ENCODE assay signal across 1 cellular context in genomic region chr17:28756025-28756804, GRCh38.
TF ChIP-seq lines count a peak whose summit lies in the region.

No MANE protein-coding gene starts in this region.

TF ChIP-seq in HepG2, 621 proteins besides CTCF, POLR2A, EP300 and RAD21:
- TF ChIP-seq ZSCAN31 (CRISPR knock-in tag; IDR thresholded peaks at IDR 0.05; ENCODE audit: low read depth) (no peak), RELA (CRISPR knock-in tag; IDR thresholded peaks at IDR 0.05) (no peak), NFE2L1 (CRISPR knock-in tag; IDR thresholded peaks at IDR 0.05; ENCODE audit: borderline replicate concordance) (no peak), U2AF2 (IDR thresholded peaks at IDR 0.05; ENCODE audit: low read depth, low read length) (no peak), FLYWCH1 (CRISPR knock-in tag; IDR thresholded peaks at IDR 0.05) (no peak), ZNF672 (CRISPR knock-in tag; IDR thresholded peaks at IDR 0.05) (no peak)
- TF ChIP-seq, protein P1, sequence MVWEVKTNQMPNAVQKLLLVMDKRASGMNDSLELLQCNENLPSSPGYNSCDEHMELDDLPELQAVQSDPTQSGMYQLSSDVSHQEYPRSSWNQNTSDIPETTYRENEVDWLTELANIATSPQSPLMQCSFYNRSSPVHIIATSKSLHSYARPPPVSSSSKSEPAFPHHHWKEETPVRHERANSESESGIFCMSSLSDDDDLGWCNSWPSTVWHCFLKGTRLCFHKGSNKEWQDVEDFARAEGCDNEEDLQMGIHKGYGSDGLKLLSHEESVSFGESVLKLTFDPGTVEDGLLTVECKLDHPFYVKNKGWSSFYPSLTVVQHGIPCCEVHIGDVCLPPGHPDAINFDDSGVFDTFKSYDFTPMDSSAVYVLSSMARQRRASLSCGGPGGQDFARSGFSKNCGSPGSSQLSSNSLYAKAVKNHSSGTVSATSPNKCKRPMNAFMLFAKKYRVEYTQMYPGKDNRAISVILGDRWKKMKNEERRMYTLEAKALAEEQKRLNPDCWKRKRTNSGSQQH (CRISPR knock-in tag; IDR thresholded peaks at IDR 0.05; ENCODE audit: low read depth) = no peak
- TF ChIP-seq, protein P2, sequence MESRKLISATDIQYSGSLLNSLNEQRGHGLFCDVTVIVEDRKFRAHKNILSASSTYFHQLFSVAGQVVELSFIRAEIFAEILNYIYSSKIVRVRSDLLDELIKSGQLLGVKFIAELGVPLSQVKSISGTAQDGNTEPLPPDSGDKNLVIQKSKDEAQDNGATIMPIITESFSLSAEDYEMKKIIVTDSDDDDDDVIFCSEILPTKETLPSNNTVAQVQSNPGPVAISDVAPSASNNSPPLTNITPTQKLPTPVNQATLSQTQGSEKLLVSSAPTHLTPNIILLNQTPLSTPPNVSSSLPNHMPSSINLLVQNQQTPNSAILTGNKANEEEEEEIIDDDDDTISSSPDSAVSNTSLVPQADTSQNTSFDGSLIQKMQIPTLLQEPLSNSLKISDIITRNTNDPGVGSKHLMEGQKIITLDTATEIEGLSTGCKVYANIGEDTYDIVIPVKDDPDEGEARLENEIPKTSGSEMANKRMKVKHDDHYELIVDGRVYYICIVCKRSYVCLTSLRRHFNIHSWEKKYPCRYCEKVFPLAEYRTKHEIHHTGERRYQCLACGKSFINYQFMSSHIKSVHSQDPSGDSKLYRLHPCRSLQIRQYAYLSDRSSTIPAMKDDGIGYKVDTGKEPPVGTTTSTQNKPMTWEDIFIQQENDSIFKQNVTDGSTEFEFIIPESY (CRISPR knock-in tag; IDR thresholded peaks at IDR 0.05) = no peak
- TF ChIP-seq, protein P3, sequence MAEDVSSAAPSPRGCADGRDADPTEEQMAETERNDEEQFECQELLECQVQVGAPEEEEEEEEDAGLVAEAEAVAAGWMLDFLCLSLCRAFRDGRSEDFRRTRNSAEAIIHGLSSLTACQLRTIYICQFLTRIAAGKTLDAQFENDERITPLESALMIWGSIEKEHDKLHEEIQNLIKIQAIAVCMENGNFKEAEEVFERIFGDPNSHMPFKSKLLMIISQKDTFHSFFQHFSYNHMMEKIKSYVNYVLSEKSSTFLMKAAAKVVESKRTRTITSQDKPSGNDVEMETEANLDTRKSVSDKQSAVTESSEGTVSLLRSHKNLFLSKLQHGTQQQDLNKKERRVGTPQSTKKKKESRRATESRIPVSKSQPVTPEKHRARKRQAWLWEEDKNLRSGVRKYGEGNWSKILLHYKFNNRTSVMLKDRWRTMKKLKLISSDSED (CRISPR knock-in tag; IDR thresholded peaks at IDR 0.05) = no peak
